ENCODE assay signal across 8 cellular contexts in genomic region chr11:102317768-102318103, GRCh38. TPM values are rescaled to one million over a fixed set of nuclear protein-coding genes. Genes with fewer than 3 reads are reported as not detected.
DNase-seq lines count a peak whose midpoint lies in the region; ATAC-seq and TF ChIP-seq lines count a peak whose summit lies in the region.

No MANE protein-coding gene starts in this region.

- H3K4me2 ChIP-seq in MM.1S (ENCODE audit: low read depth, low read length) = peak overlapping the region; percentile 94

- H3K4me3 Mint-ChIP-seq in CD4-positive, CD25-positive, alpha-beta regulatory T cell = peak overlapping the region; percentile 92 to 100 (median 96)
- peak overlapping the region; percentile 64 for H3K4me3 Mint-ChIP-seq in endodermal cell
- peak overlapping the region; percentile 85 for H3K4me3 Mint-ChIP-seq in nephron progenitor cell

- H3K9ac ChIP-seq in MM.1S (ENCODE audit: low read length) = peak overlapping the region; percentile 92
- no peak overlapping the region for H3K9ac ChIP-seq in endodermal cell (ENCODE audit: extremely low read depth, low read length, poor library complexity, severe bottlenecking)

- TF ChIP-seq CTCF in MM.1S (IDR thresholded peaks at IDR 0.05; ENCODE audit: low read length) = no peak
- TF ChIP-seq CTCF in endodermal cell (conservative IDR thresholded peaks at IDR 0.05) = no peak
- no peak for TF ChIP-seq CTCF in nephron progenitor cell (IDR thresholded peaks at IDR 0.05)

- H3F3A ChIP-seq in MM.1S (ENCODE audit: insufficient read depth, low read length) = peaks cover 28% of the 10 kb centered on the region

- peaks cover 4% of the 10 kb centered on the region for H3K27me3 Mint-ChIP-seq in CD4-positive, CD25-positive, alpha-beta regulatory T cell
- H3K27me3 Mint-ChIP-seq in endodermal cell (ENCODE audit: insufficient read depth) (peaks cover 27% of the 10 kb centered on the region), nephron progenitor cell (ENCODE audit: low read depth, poor library complexity) (peaks cover 41% of the 10 kb centered on the region)

- H3K27ac ChIP-seq in CD4-positive, CD25-positive, alpha-beta regulatory T cell (ENCODE audit: insufficient read depth, low read length, poor library complexity, severe bottlenecking) = peak overlapping the region; percentile 98
- H3K27ac ChIP-seq in MM.1S (ENCODE audit: low read length) (peak overlapping the region; percentile 95), endodermal cell (ENCODE audit: low read depth, low read length) (no peak overlapping the region)

- H4K20me1 ChIP-seq in MM.1S (ENCODE audit: insufficient read depth, low read length) = no peaks in the 10 kb centered on the region

- peak overlapping the region; percentile 52; the same call in 1 of the 2 replicates for H2AFZ ChIP-seq in MM.1S (ENCODE audit: low read length)

- 61 to 77% methylated on average over 4 to 7 of the region's 7 CpGs for WGBS in endodermal cell (ENCODE audit: insufficient coverage in 1 of 2, insufficient read length in 1 of 2), 2 experiments

- peaks cover 0 to 4% (median 0%) of the 10 kb centered on the region in 7 donors for H3K9me3 Mint-ChIP-seq in CD4-positive, CD25-positive, alpha-beta regulatory T cell
- H3K9me3 Mint-ChIP-seq in endodermal cell (no peaks in the 10 kb centered on the region), nephron progenitor cell (no peaks in the 10 kb centered on the region)

- peaks cover 41% of the 10 kb centered on the region for H3K36me3 Mint-ChIP-seq in CD4-positive, CD25-positive, alpha-beta regulatory T cell
- H3K36me3 Mint-ChIP-seq in endodermal cell (ENCODE audit: low read depth) (no peaks in the 10 kb centered on the region), nephron progenitor cell (ENCODE audit: low read depth) (no peaks in the 10 kb centered on the region)

- peaks cover 67% of the 10 kb centered on the region for H3K4me1 ChIP-seq in CD4-positive, CD25-positive, alpha-beta regulatory T cell (ENCODE audit: control insufficient read depth, insufficient read depth, low read length, poor library complexity, severe bottlenecking)
- peaks cover 59% of the 10 kb centered on the region for H3K4me1 ChIP-seq in MM.1S (ENCODE audit: low read length)
- H3K4me1 ChIP-seq in endodermal cell (ENCODE audit: control insufficient read depth, insufficient read depth, low read length) = no peaks in the 10 kb centered on the region

- H3K9me3 ChIP-seq in CD4-positive, CD25-positive, alpha-beta regulatory T cell (ENCODE audit: control insufficient read depth in 2 of 2, low read length in 2 of 2) = no peaks in the 10 kb centered on the region
- H3K9me3 ChIP-seq in MM.1S (replicated peaks; ENCODE audit: insufficient read depth, low read length) (no peaks in the 10 kb centered on the region), endodermal cell (ENCODE audit: control insufficient read depth, low read length) (no peaks in the 10 kb centered on the region)

- H3K27me3 ChIP-seq in CD4-positive, CD25-positive, alpha-beta regulatory T cell (ENCODE audit: control insufficient read depth, insufficient read depth, low read length) = no peaks in the 10 kb centered on the region
- H3K27me3 ChIP-seq in MM.1S (replicated peaks; ENCODE audit: insufficient read depth, low read length) = no peaks in the 10 kb centered on the region
- peaks cover 30% of the 10 kb centered on the region for H3K27me3 ChIP-seq in endodermal cell (ENCODE audit: control insufficient read depth, insufficient read depth, low read length, poor library complexity, severe bottlenecking)

- H3K4me1 Mint-ChIP-seq in CD4-positive, CD25-positive, alpha-beta regulatory T cell = peaks cover 22 to 59% (median 44%) of the 10 kb centered on the region in 4 donors
- H3K4me1 Mint-ChIP-seq in endodermal cell = peaks cover 7% of the 10 kb centered on the region
- peaks cover 14% of the 10 kb centered on the region for H3K4me1 Mint-ChIP-seq in nephron progenitor cell

- H3K79me2 ChIP-seq in MM.1S (ENCODE audit: low read length) = peaks cover 52% of the 10 kb centered on the region

- H3K4me3 ChIP-seq in CD4-positive, CD25-positive, alpha-beta regulatory T cell (ENCODE audit: low read depth, low read length) = peak overlapping the region; percentile 99
- H3K4me3 ChIP-seq in MM.1S (ENCODE audit: low read length) (peak overlapping the region; percentile 78), endodermal cell (ENCODE audit: low read length) (peak overlapping the region; percentile 74)

- no peaks in the 10 kb centered on the region for H3K9me2 ChIP-seq in MM.1S (replicated peaks; ENCODE audit: insufficient read depth, low read length)

- peaks cover 23% of the 10 kb centered on the region for H3K36me3 ChIP-seq in CD4-positive, CD25-positive, alpha-beta regulatory T cell (ENCODE audit: control insufficient read depth, insufficient read depth, low read length)
- H3K36me3 ChIP-seq in MM.1S (replicated peaks; ENCODE audit: insufficient read depth, low read length) (no peaks in the 10 kb centered on the region), endodermal cell (ENCODE audit: control insufficient read depth, insufficient read depth, low read length) (no peaks in the 10 kb centered on the region)

- no peak for DNase-seq in CD4-positive, CD25-positive, alpha-beta regulatory T cell
- no peak for DNase-seq in MM.1S
- DNase-seq in endodermal cell = no peak
- DNase-seq in nephron progenitor cell = no peak
- no peak for DNase-seq in NCI-H2081 (lab: John Stamatoyannopoulos, UW)
- DNase-seq in NCI-H748 (lab: John Stamatoyannopoulos, UW; ENCODE audit: unreplicated experiment) = no peak

- ATAC-seq in CD4-positive, CD25-positive, alpha-beta regulatory T cell (ENCODE audit: low read depth in 2 of 2) = no peak
- ATAC-seq in HG03045 (IDR thresholded peaks at IDR 0.05; ENCODE audit: unreplicated experiment) (no peak), GM21737 (IDR thresholded peaks at IDR 0.05; ENCODE audit: unreplicated experiment) (no peak)

- H3K27ac Mint-ChIP-seq in CD4-positive, CD25-positive, alpha-beta regulatory T cell = peak overlapping the region; percentile 97 to 100 (median 99)
- H3K27ac Mint-ChIP-seq in endodermal cell (no peak overlapping the region), nephron progenitor cell (no peak overlapping the region)

RNA-seq across cellular contexts. Expression of gene BIRC3, which starts 0.5 kb away (rescaled TPM):
- total RNA-seq in CD4-positive, CD25-positive, alpha-beta regulatory T cell = 239 TPM
- 100 to 1,000 TPM; 107 to 151 (median 118) TPM for polyA plus RNA-seq in CD4-positive, CD25-positive, alpha-beta regulatory T cell
- total RNA-seq in endodermal cell = under 1 TPM; 0.04 to 0.07 TPM
- 0.18 TPM for polyA plus RNA-seq in endodermal cell (2013, experiment 1 of 2)
- 0.41 TPM for polyA plus RNA-seq in endodermal cell (2013, experiment 2 of 2)

RNA-seq across cellular contexts. Expression of gene BIRC2, which starts 29.3 kb away (rescaled TPM):
- total RNA-seq in CD4-positive, CD25-positive, alpha-beta regulatory T cell = 105 TPM
- polyA plus RNA-seq in CD4-positive, CD25-positive, alpha-beta regulatory T cell = 10 to 100 TPM; 33.0 to 48.3 (median 44.9) TPM
- 10 to 100 TPM; 45.4 to 55.3 TPM for total RNA-seq in endodermal cell
- 50.3 TPM for polyA plus RNA-seq in endodermal cell (2013, experiment 1 of 2)
- polyA plus RNA-seq in endodermal cell (2013, experiment 2 of 2) = 37.7 TPM

Comparison
In these comparisons a context has a peak if more than half of its experiments do, and no peak if none do; other contexts are left out.
1. H3K27ac Mint-ChIP-seq: peak in CD4-positive, CD25-positive, alpha-beta regulatory T cell (3 of 3); none in endodermal cell (single experiment) and nephron progenitor cell (single experiment).
2. RNA of gene BIRC3, which starts 0.5 kb away (total RNA-seq): 239 TPM in CD4-positive, CD25-positive, alpha-beta regulatory T cell (single experiment); 0.04 to 0.07 TPM in endodermal cell; every median in the first group is over 100 times any median in the second.
3. Peak in every context shown above with its lines, with median percentiles within 50 percentile points of each other: H3K4me3 ChIP-seq and H3K4me3 Mint-ChIP-seq.